Comparison of ENCODE assay signal across 20 cellular contexts in the genomic region with DNA sequence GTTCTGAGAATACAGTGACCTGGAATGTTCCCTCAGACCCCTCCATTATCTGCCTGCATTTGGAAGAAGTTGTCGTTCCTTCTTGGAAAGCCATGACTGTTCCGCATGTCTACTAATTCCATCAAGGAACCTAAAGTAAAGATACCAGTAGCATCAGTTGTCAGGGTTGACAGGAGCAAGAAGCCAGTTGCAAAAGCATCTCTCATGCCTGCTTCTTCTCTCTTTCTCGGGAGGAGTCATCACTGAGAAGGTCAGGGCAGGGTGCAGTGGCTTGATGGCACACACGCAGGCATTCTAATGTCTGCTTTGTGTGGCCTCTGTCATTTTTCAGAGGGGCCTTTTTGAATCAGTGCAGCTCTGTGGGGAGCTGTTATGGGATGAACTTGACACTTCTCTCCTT.
DNase-seq lines count a peak whose midpoint lies in the region; ATAC-seq, FAIRE-seq and TF ChIP-seq lines count a peak whose summit lies in the region.
"Had no signal": no experiment of that assay in that cellular context is flagged by ENCODE, and none has a peak within 500 bp of the region (broad histone marks: within the 10 kb centered on the region; RNA-seq: fewer than 3 reads in every experiment).

No MANE protein-coding gene starts in this region.

- FAIRE-seq in urothelium cell line (lab: Jason Lieb, UNC): peak; percentile 74
- FAIRE-seq: GM12892, GM18507, HepG2 had no signal

- no peaks in the 10 kb centered on the region for H3K9me3 Mint-ChIP-seq in CD14-positive monocyte
- no peaks in the 10 kb centered on the region for H3K9me3 Mint-ChIP-seq in type B pancreatic cell
- H3K9me3 Mint-ChIP-seq: CD4-positive, CD25-positive, alpha-beta regulatory T cell; CD8-positive, alpha-beta memory T cell had no signal

- H3K14ac ChIP-seq in trophoblast cell (ENCODE audit: low read length): peak overlapping the region; percentile 90

- DNase-seq in Right ventricle myocardium superior (no peak), right cardiac atrium (no peak), trophoblast cell (no peak), urothelium cell line (ENCODE audit: low spot score) (no peak), CD14-positive monocyte (ENCODE audit: low spot score) (no peak), type B pancreatic cell (ENCODE audit: extremely low spot score, unreplicated experiment) (no peak)
- no peak for DNase-seq in activated CD4-positive, alpha-beta T cell treated with anti-CD3 and anti-CD28 coated beads for 4 hours
- DNase-seq: CD4-positive, CD25-positive, alpha-beta regulatory T cell; CD8-positive, alpha-beta memory T cell; DMS153; DMS79; GDM1; GM23248 had no signal

- H2BK5ac ChIP-seq in trophoblast cell (ENCODE audit: low read depth, low read length, poor library complexity): peak overlapping the region; percentile 99

- peak overlapping the region; percentile 49 for H4K12ac ChIP-seq in trophoblast cell (ENCODE audit: low read depth, low read length)

- H3K27me3 ChIP-seq in right cardiac atrium (ENCODE audit: control insufficient read depth, insufficient read depth): no peaks in the 10 kb centered on the region
- H3K27me3 ChIP-seq in trophoblast cell (ENCODE audit: insufficient read depth, low read length): no peaks in the 10 kb centered on the region
- H3K27me3 ChIP-seq: BLaER1 treated with 17β-estradiol and CSF1 and Interleukin-3, amounts not matched to agents 10 nM and 100 nM had no signal

- intact Hi-C loops in Right ventricle myocardium superior (cut with DNase I) (no loop called here), right cardiac atrium (cut with DNase I) (no loop called here), CD14-positive monocyte (cut with micrococcal nuclease) (no loop called here)

- H3K79me2 ChIP-seq in trophoblast cell (ENCODE audit: control insufficient read depth, insufficient read depth, low read length, poor library complexity): peaks cover 10% of the 10 kb centered on the region

- H3K36me3 ChIP-seq in trophoblast cell (ENCODE audit: control insufficient read depth in 1 of 2, insufficient read depth in 2 of 2, low read length in 2 of 2): peaks cover 13 to 18% of the 10 kb centered on the region in 2 experiments
- H3K36me3 ChIP-seq: HAP-1 had no signal

- H3K27ac ChIP-seq in right cardiac atrium (ENCODE audit: low read length) (no peak overlapping the region), trophoblast cell (ENCODE audit: low read depth, low read length) (peak overlapping the region; percentile 99)
- H3K27ac ChIP-seq: 22Rv1; BLaER1 treated with 17β-estradiol and CSF1 and Interleukin-3, amounts not matched to agents 10 nM and 100 nM; GM23248 had no signal

- ATAC-seq in Right ventricle myocardium superior (ENCODE audit: poor library complexity) (peak; percentile 37), right cardiac atrium (no peak), SK-N-SH treated with all-trans-retinoic acid at 6 μM for 48 hours (peak; percentile 13)
- ATAC-seq: HepG2 had no signal

- H3K4ac ChIP-seq in trophoblast cell (ENCODE audit: low read depth, low read length): peak overlapping the region; percentile 53

- H3K18ac ChIP-seq in trophoblast cell (ENCODE audit: low read length): peak overlapping the region; percentile 93

- WGBS in right cardiac atrium: 63% methylated on average over 4 of the region's 4 CpGs
- WGBS in trophoblast cell (ENCODE audit: extremely low coverage, insufficient coverage, insufficient read length): no CpG with 5 or more reads among the region's 4 CpGs

- H3K36me3 Mint-ChIP-seq in CD14-positive monocyte: no peaks in the 10 kb centered on the region
- H3K36me3 Mint-ChIP-seq in type B pancreatic cell: peaks cover 37% of the 10 kb centered on the region
- H3K36me3 Mint-ChIP-seq: CD4-positive, CD25-positive, alpha-beta regulatory T cell; CD8-positive, alpha-beta memory T cell had no signal

- no peak for TF ChIP-seq CTCF in CD14-positive monocyte (IDR thresholded peaks at IDR 0.05)
- no peak for TF ChIP-seq CTCF in type B pancreatic cell (conservative IDR thresholded peaks at IDR 0.05)

- peak overlapping the region; percentile 96 for H2AK5ac ChIP-seq in trophoblast cell (ENCODE audit: low read length)

- peak overlapping the region; percentile 95 for H4K8ac ChIP-seq in trophoblast cell (ENCODE audit: low read depth, low read length)

- H3K4me2 ChIP-seq in trophoblast cell (ENCODE audit: low read length): peak overlapping the region; percentile 18
- H3K4me2 ChIP-seq: BLaER1 treated with 17β-estradiol and CSF1 and Interleukin-3, amounts not matched to agents 10 nM and 100 nM had no signal

- no peaks in the 10 kb centered on the region for H3K9me3 ChIP-seq in right cardiac atrium (ENCODE audit: control insufficient read depth, low read length)
- no peaks in the 10 kb centered on the region for H3K9me3 ChIP-seq in trophoblast cell (ENCODE audit: insufficient read depth, low read depth, low read length)
- H3K9me3 ChIP-seq: BLaER1 treated with 17β-estradiol and CSF1 and Interleukin-3, amounts not matched to agents 10 nM and 100 nM; HAP-1 had no signal

- H2BK12ac ChIP-seq in trophoblast cell (ENCODE audit: low read length): no peak overlapping the region

- no peak overlapping the region for H3K4me3 ChIP-seq in right cardiac atrium (ENCODE audit: low read length)
- H3K4me3 ChIP-seq in trophoblast cell (ENCODE audit: low read depth, low read length): no peak overlapping the region
- H3K4me3 ChIP-seq: BLaER1 treated with 17β-estradiol and CSF1 and Interleukin-3, amounts not matched to agents 10 nM and 100 nM; GM23248; HAP-1 had no signal

- peaks cover 58% of the 10 kb centered on the region for H3K79me1 ChIP-seq in trophoblast cell (ENCODE audit: low read length)

- H3K27me3 Mint-ChIP-seq in CD14-positive monocyte (ENCODE audit: low read depth in 3 of 3) (peaks cover 0 to 4% (median 4%) of the 10 kb centered on the region in 3 donors), type B pancreatic cell (no peaks in the 10 kb centered on the region)

- H4K91ac ChIP-seq in trophoblast cell (ENCODE audit: low read depth, low read length): peak overlapping the region; percentile 100

- H3K4me1 ChIP-seq in right cardiac atrium (ENCODE audit: control insufficient read depth, insufficient read depth, low read length) (no peaks in the 10 kb centered on the region), trophoblast cell (ENCODE audit: control insufficient read depth in 1 of 2, insufficient read depth in 2 of 2, low read length in 2 of 2) (peaks cover 14 to 27% of the 10 kb centered on the region in 2 experiments)
- H3K4me1 ChIP-seq: BLaER1 treated with 17β-estradiol and CSF1 and Interleukin-3, amounts not matched to agents 10 nM and 100 nM; HAP-1 had no signal

- H3K4me3 Mint-ChIP-seq in CD14-positive monocyte (no peak overlapping the region), type B pancreatic cell (no peak overlapping the region)
- H3K4me3 Mint-ChIP-seq: CD4-positive, CD25-positive, alpha-beta regulatory T cell; CD8-positive, alpha-beta memory T cell had no signal

- H3K4me1 Mint-ChIP-seq in CD14-positive monocyte (no peaks in the 10 kb centered on the region), type B pancreatic cell (ENCODE audit: unreplicated experiment) (peaks cover 14% of the 10 kb centered on the region)
- H3K4me1 Mint-ChIP-seq: CD4-positive, CD25-positive, alpha-beta regulatory T cell; CD8-positive, alpha-beta memory T cell had no signal

- no peak overlapping the region for H2AFZ ChIP-seq in trophoblast cell (ENCODE audit: insufficient read depth, low read length, poor library complexity)
- H2AFZ ChIP-seq: GM23248 had no signal

- peak overlapping the region; percentile 15 for H3K9ac ChIP-seq in trophoblast cell (ENCODE audit: low read length)
- H3K9ac ChIP-seq: BLaER1 treated with 17β-estradiol and CSF1 and Interleukin-3, amounts not matched to agents 10 nM and 100 nM; GM23248 had no signal

- H2BK120ac ChIP-seq in trophoblast cell (ENCODE audit: insufficient read depth, low read length, poor library complexity): peak overlapping the region; percentile 97

- no peak overlapping the region for H3K27ac Mint-ChIP-seq in CD14-positive monocyte
- H3K27ac Mint-ChIP-seq in type B pancreatic cell: no peak overlapping the region
- H3K27ac Mint-ChIP-seq: CD4-positive, CD25-positive, alpha-beta regulatory T cell; CD8-positive, alpha-beta memory T cell had no signal

- no peak overlapping the region for H3K23ac ChIP-seq in trophoblast cell (ENCODE audit: low read length)

TF ChIP-seq in SK-N-SH treated with all-trans-retinoic acid at 6 μM for 48 hours, 23 proteins besides CTCF, POLR2A, EP300 and RAD21:
- TF ChIP-seq, protein P1, sequence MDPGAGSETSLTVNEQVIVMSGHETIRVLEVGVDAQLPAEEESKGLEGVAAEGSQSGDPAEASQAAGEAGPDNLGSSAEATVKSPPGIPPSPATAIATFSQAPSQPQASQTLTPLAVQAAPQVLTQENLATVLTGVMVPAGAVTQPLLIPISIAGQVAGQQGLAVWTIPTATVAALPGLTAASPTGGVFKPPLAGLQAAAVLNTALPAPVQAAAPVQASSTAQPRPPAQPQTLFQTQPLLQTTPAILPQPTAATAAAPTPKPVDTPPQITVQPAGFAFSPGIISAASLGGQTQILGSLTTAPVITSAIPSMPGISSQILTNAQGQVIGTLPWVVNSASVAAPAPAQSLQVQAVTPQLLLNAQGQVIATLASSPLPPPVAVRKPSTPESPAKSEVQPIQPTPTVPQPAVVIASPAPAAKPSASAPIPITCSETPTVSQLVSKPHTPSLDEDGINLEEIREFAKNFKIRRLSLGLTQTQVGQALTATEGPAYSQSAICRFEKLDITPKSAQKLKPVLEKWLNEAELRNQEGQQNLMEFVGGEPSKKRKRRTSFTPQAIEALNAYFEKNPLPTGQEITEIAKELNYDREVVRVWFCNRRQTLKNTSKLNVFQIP (CRISPR knock-in tag; IDR thresholded peaks at IDR 0.05; ENCODE audit: borderline replicate concordance, low read depth): no peak
- TF ChIP-seq ISL1 (CRISPR knock-in tag; IDR thresholded peaks at IDR 0.05): peak; percentile 50

Comparison
In these comparisons a context has a peak if more than half of its experiments do, and no peak if none do; other contexts are left out.
1. ATAC-seq: peak in Right ventricle myocardium superior (single experiment) and SK-N-SH treated with all-trans-retinoic acid at 6 μM for 48 hours (single experiment); none in right cardiac atrium (0 of 2).